ENCODE assay signal across 17 cellular contexts in the genomic region with DNA sequence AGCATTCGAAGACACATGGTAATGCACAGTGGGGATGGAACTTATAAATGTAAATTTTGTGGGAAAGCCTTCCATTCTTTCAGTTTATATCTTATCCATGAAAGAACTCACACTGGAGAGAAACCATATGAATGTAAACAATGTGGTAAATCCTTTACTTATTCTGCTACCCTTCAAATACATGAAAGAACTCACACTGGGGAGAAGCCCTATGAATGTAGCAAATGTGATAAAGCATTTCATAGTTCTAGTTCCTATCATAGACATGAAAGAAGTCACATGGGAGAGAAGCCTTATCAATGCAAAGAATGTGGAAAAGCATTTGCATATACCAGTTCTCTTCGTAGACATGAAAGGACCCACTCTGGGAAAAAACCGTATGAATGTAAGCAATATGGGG. TPM values are rescaled to one million over a fixed set of nuclear protein-coding genes. Genes with fewer than 3 reads are reported as not detected.
DNase-seq lines count a peak whose midpoint lies in the region; ATAC-seq and TF ChIP-seq lines count a peak whose summit lies in the region.
"Had no signal": no experiment of that assay in that cellular context is flagged by ENCODE, and none has a peak within 500 bp of the region (broad histone marks: within the 10 kb centered on the region; RNA-seq: fewer than 3 reads in every experiment).

No MANE protein-coding gene starts in this region.

- no peaks in the 10 kb centered on the region; the same call in 1 of the 2 replicates for H3K27me3 ChIP-seq in BLaER1
- H3K27me3 ChIP-seq in HUES48 (ENCODE audit: control insufficient read depth, insufficient read depth, low read length) = no peaks in the 10 kb centered on the region
- H3K27me3 ChIP-seq in Panc1 (ENCODE audit: control insufficient read depth, insufficient read depth, low read length) = no peaks in the 10 kb centered on the region
- no peaks in the 10 kb centered on the region for H3K27me3 ChIP-seq in iPS-20b (ENCODE audit: insufficient read depth, low read length)
- H3K27me3 ChIP-seq: BE2C had no signal

- no peak for ATAC-seq in Panc1
- no peak for ATAC-seq in HG03439 (IDR thresholded peaks at IDR 0.05; ENCODE audit: unreplicated experiment)
- ATAC-seq: Right ventricle myocardium inferior had no signal

- DNase-seq in Panc1 (ENCODE audit: low read depth, low spot score) = no peak
- DNase-seq in NOMO-1 (lab: John Stamatoyannopoulos, UW; ENCODE audit: unreplicated experiment in 2 of 2) = no peak
- no peak for DNase-seq in activated effector memory CD4-positive, alpha-beta T cell treated with anti-CD3 and anti-CD28 coated beads, Interleukin-2, amount 50 U/mL, for 16 hours
- DNase-seq in stimulated activated CD4-positive, alpha-beta T cell treated with anti-CD3 and anti-CD28 coated beads, Interleukin-4, amount 100 ng/mL, for 1 hour = no peak
- DNase-seq: BE2C, DND-41, GOT3, NCI-H1048, NCI-H1436, NCI-H1930, NCI-H345, NCI-H524 treated with DMSO at 0.1 percent for 48 hours had no signal

- H3K9ac ChIP-seq in BLaER1 (no peak overlapping the region), HUES48 (ENCODE audit: low read depth, low read length) (no peak overlapping the region), iPS-20b (ENCODE audit: low read depth, low read length) (no peak overlapping the region)

- H3K9me3 ChIP-seq in BLaER1 (peaks cover 100% of the 10 kb centered on the region), HUES48 (ENCODE audit: control insufficient read depth, insufficient read depth, low read length) (peaks cover 98% of the 10 kb centered on the region), Panc1 (ENCODE audit: control insufficient read depth, insufficient read depth, low read depth, low read length) (peaks cover 78% of the 10 kb centered on the region), iPS-20b (ENCODE audit: insufficient read depth, low read depth, low read length) (peaks cover 100% of the 10 kb centered on the region)

- H3K4me3 ChIP-seq in BLaER1 (peak overlapping the region; percentile 55), HUES48 (ENCODE audit: low read depth, low read length) (peak overlapping the region; percentile 29; the same call in 1 of the 2 replicates), Panc1 (ENCODE audit: low read depth in 2 of 2, low read length in 2 of 2) (no peak overlapping the region), iPS-20b (ENCODE audit: low read length) (0 out of 2 replicates have a peak overlapping the region, but pooled peaks have one; percentile 25)

- H3K4me2 ChIP-seq in BLaER1 = no peak overlapping the region

- intact Hi-C loops in Panc1 (cut with micrococcal nuclease; ENCODE audit: unreplicated experiment) = no loop called here

- BruUV-seq in Panc1 (replicated peaks; lab: Mats Ljungman, UMichigan) = TSS peak; percentile 48

- POLR2A ChIA-PET in Panc1 (lab: Charles Lee) = no interaction called here

- TF ChIP-seq CTCF in Panc1 (IDR thresholded peaks at IDR 0.05) = no peak

- H4K20me1 ChIP-seq in BLaER1 = no peaks in the 10 kb centered on the region

- H3K27ac ChIP-seq in BLaER1 = no peak overlapping the region
- H3K27ac ChIP-seq in HUES48 (ENCODE audit: low read depth, low read length) = no peak overlapping the region
- no peak overlapping the region for H3K27ac ChIP-seq in Panc1 (ENCODE audit: low read length)
- H3K27ac ChIP-seq in iPS-20b (ENCODE audit: low read length) = no peak overlapping the region

- H3K36me3 ChIP-seq in BLaER1 (peaks cover 100% of the 10 kb centered on the region), HUES48 (ENCODE audit: control insufficient read depth, insufficient read depth, low read length) (peaks cover 51% of the 10 kb centered on the region), Panc1 (ENCODE audit: control insufficient read depth, insufficient read depth, low read length) (peaks cover 3% of the 10 kb centered on the region; the same call in 1 of the 2 replicates), iPS-20b (ENCODE audit: insufficient read depth, low read depth, low read length) (peaks cover 58% of the 10 kb centered on the region)

- CTCF ChIA-PET in Panc1 (lab: Charles Lee) = no interaction called here

- H3K4me1 ChIP-seq in BLaER1 = no peaks in the 10 kb centered on the region
- H3K4me1 ChIP-seq in HUES48 (ENCODE audit: control insufficient read depth, insufficient read depth, low read length) = no peaks in the 10 kb centered on the region
- H3K4me1 ChIP-seq in Panc1 (ENCODE audit: control insufficient read depth, insufficient read depth, low read length) = no peaks in the 10 kb centered on the region
- H3K4me1 ChIP-seq in iPS-20b (ENCODE audit: insufficient read depth, low read length) = no peaks in the 10 kb centered on the region
- H3K4me1 ChIP-seq: BE2C had no signal

- in situ Hi-C loops in Panc1 (cut with HindIII; ENCODE audit: low pct_unique_long_range_greater_than_20kb, low sequenced_read_pairs) = no loop called here

RNA-seq across cellular contexts. Expression of a gene that starts 16.2 kb away (rescaled TPM):
- total RNA-seq in Panc1 (2021; ENCODE audit: unreplicated experiment) = 0.39 TPM
- polyA plus RNA-seq in Panc1 (2012; ENCODE audit: insufficient read length) = 0.34 TPM

RNA-seq across cellular contexts. Expression of a gene that starts 23.7 kb away (rescaled TPM):
- total RNA-seq in Panc1 (2021; ENCODE audit: unreplicated experiment) = 10.4 TPM
- polyA plus RNA-seq in Panc1 (2012; ENCODE audit: insufficient read length) = 2.7 TPM

Comparison
In these comparisons a context has a peak if more than half of its experiments do, and no peak if none do; other contexts are left out.
1. H3K4me3 ChIP-seq: peak in BLaER1 (single experiment), HUES48 (single experiment) and iPS-20b (single experiment); none in Panc1 (0 of 2).